Comparison of ENCODE assay signal across 1 cellular context in genomic region chr19:46321653-46322052, GRCh38.
TF ChIP-seq lines count a peak whose summit lies in the region.

No MANE protein-coding gene starts in this region.

TF ChIP-seq in H1, 55 proteins besides CTCF, POLR2A, EP300 and RAD21:
- TF ChIP-seq ATF2 (IDR thresholded peaks at IDR 0.05; ENCODE audit: low read length) (no peak), SUZ12 (IDR thresholded peaks at IDR 0.05; ENCODE audit: low read length) (no peak), TEAD4 (IDR thresholded peaks at IDR 0.05; ENCODE audit: low read depth, low read length) (no peak), NRF1 (IDR thresholded peaks at IDR 0.05; ENCODE audit: low read depth, low read length) (no peak), CBX8 (IDR thresholded peaks at IDR 0.05; ENCODE audit: borderline replicate concordance, low read depth, low read length) (no peak), SAP30 (IDR thresholded peaks at IDR 0.05; ENCODE audit: insufficient read depth, insufficient replicate concordance, low read length) (no peak), CBX5 (IDR thresholded peaks at IDR 0.05; ENCODE audit: low read depth, low read length) (no peak), CHD2 (IDR thresholded peaks at IDR 0.05; ENCODE audit: low read length) (no peak), BRCA1 (IDR thresholded peaks at IDR 0.05; ENCODE audit: low read depth, low read length) (no peak), TBP (IDR thresholded peaks at IDR 0.05; ENCODE audit: low read depth, low read length) (no peak), SP4 (IDR thresholded peaks at IDR 0.05; ENCODE audit: low read length) (no peak)
